Comparison of ENCODE assay signal across 1 cellular context in genomic region chr22:31153357-31153756, GRCh38.
TF ChIP-seq lines count a peak whose summit lies in the region.

No MANE protein-coding gene starts in this region.

TF ChIP-seq in IMR-90, 13 proteins besides CTCF, POLR2A, EP300 and RAD21 (continued from another document):
- TF ChIP-seq, protein P1, sequence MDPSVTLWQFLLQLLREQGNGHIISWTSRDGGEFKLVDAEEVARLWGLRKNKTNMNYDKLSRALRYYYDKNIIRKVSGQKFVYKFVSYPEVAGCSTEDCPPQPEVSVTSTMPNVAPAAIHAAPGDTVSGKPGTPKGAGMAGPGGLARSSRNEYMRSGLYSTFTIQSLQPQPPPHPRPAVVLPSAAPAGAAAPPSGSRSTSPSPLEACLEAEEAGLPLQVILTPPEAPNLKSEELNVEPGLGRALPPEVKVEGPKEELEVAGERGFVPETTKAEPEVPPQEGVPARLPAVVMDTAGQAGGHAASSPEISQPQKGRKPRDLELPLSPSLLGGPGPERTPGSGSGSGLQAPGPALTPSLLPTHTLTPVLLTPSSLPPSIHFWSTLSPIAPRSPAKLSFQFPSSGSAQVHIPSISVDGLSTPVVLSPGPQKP (IDR thresholded peaks at IDR 0.05; ENCODE audit: borderline replicate concordance, low read depth, low read length) = no peak
- no peak for TF ChIP-seq CHD1 (IDR thresholded peaks at IDR 0.05; ENCODE audit: low read depth, low read length)
- TF ChIP-seq BHLHE40 (IDR thresholded peaks at IDR 0.05; ENCODE audit: low read depth, low read length) = no peak
- no peak for TF ChIP-seq CEBPB (IDR thresholded peaks at IDR 0.05; ENCODE audit: low read depth, low read length)
- no peak for TF ChIP-seq MAFK (IDR thresholded peaks at IDR 0.05; ENCODE audit: low read depth, low read length)
- TF ChIP-seq RFX5 (IDR thresholded peaks at IDR 0.05; ENCODE audit: low read depth, low read length) = no peak
- TF ChIP-seq MAZ (IDR thresholded peaks at IDR 0.05; ENCODE audit: borderline replicate concordance, low read depth, low read length) = no peak
- TF ChIP-seq MXI1 (IDR thresholded peaks at IDR 0.05; ENCODE audit: borderline replicate concordance, low read depth, low read length) = no peak
- TF ChIP-seq SMC3 (IDR thresholded peaks at IDR 0.05; ENCODE audit: low read depth, low read length) = no peak
- TF ChIP-seq NFE2L2 (IDR thresholded peaks at IDR 0.05; ENCODE audit: low read depth, low read length) = no peak
- no peak for TF ChIP-seq FOS (IDR thresholded peaks at IDR 0.05; ENCODE audit: low read depth, low read length)
- TF ChIP-seq RCOR1 (IDR thresholded peaks at IDR 0.05; ENCODE audit: insufficient replicate concordance, low read length) = no peak
